In genomic region chr10:132654708-132655661, GRCh38 we compare ENCODE assay signal across 8 cellular contexts.
A peak's percentile ranks its signal among the peaks of the same experiment; 100 is the strongest.
DNase-seq lines count a peak whose midpoint lies in the region; ATAC-seq and TF ChIP-seq lines count a peak whose summit lies in the region.

No MANE protein-coding gene starts in this region.

- ATAC-seq in HG03565 (IDR thresholded peaks at IDR 0.05; ENCODE audit: unreplicated experiment) = peak; percentile 40
- ATAC-seq in heart left ventricle = no peak
- ATAC-seq in GM19455 (IDR thresholded peaks at IDR 0.05; ENCODE audit: unreplicated experiment) = no peak
- no peak for ATAC-seq in HG02588 (IDR thresholded peaks at IDR 0.05; ENCODE audit: unreplicated experiment)

- H3K9me3 ChIP-seq in heart left ventricle = no peaks in the 10 kb centered on the region

- H3K27me3 ChIP-seq in heart left ventricle = no peaks in the 10 kb centered on the region

- H3K4me3 ChIP-seq in heart left ventricle (no peak overlapping the region), retinal pigment epithelial cell (ENCODE audit: low read length) (no peak overlapping the region)

- peaks cover 0 to 9% (median 0%) of the 10 kb centered on the region in 12 donors for H3K4me1 ChIP-seq in heart left ventricle

- intact Hi-C loops in heart left ventricle (cut with DNase I) = loop anchor here in 6 of 10 donors (5.0 to 10.0 kb wide), 5 partner anchors 132 to 470 kb away; partner anchors contain the start of gene NKX6-2 (in 3 of the 6)

- H3K27ac ChIP-seq in heart left ventricle = no peak overlapping the region

- H3K36me3 ChIP-seq in heart left ventricle = peaks cover 0 to 57% (median 18%) of the 10 kb centered on the region in 9 donors

- 64 to 68% (median 66%) methylated on average over 35 to 48 of the region's 48 CpGs for WGBS in heart left ventricle, 4 donors

- DNase-seq in COLO829 (ENCODE audit: low spot score) (peak; percentile 46), SK-N-DZ (ENCODE audit: low spot score) (peak; percentile 72), heart left ventricle (peak in 2 of 5 donors; percentile 45 to 53), retinal pigment epithelial cell (ENCODE audit: low read depth) (no peak)
- peak; percentile 35 for DNase-seq in activated naive CD8-positive, alpha-beta T cell treated with anti-CD3 and anti-CD28 coated beads, Interleukin-2, amount 50 U/mL, for 16 hours (ENCODE audit: low read depth, low spot score)

- no peak for TF ChIP-seq POLR2A in heart left ventricle (IDR thresholded peaks at IDR 0.05)

- TF ChIP-seq CTCF in heart left ventricle (IDR thresholded peaks at IDR 0.05) (peak; percentile 77 to 93 (median 89)), retinal pigment epithelial cell (conservative IDR thresholded peaks at IDR 0.05; ENCODE audit: low read depth, low read length) (peak; percentile 95)
